Comparison of ENCODE assay signal across 8 cellular contexts in genomic region chr16:46972971-46973456, GRCh38. TPM values are rescaled to one million over a fixed set of nuclear protein-coding genes. Genes with fewer than 3 reads are reported as not detected.
DNase-seq lines count a peak whose midpoint lies in the region; ATAC-seq and TF ChIP-seq lines count a peak whose summit lies in the region.

No MANE protein-coding gene starts in this region.

- no peaks in the 10 kb centered on the region for H3K9me3 Mint-ChIP-seq in activated B cell treated with CpG ODN at 0.5 μM for 24 hours
- no peaks in the 10 kb centered on the region for H3K9me3 Mint-ChIP-seq in stimulated activated effector memory CD8-positive, alpha-beta T cell treated with anti-CD3 and anti-CD28 coated beads, Interleukin-12 subunit alpha, Interleukin-12 subunit beta, amount 100 ng/mL, for 72 hours

- peak overlapping the region; percentile 98 for H3K27ac Mint-ChIP-seq in activated B cell treated with CpG ODN at 0.5 μM for 24 hours
- H3K27ac Mint-ChIP-seq in stimulated activated effector memory CD8-positive, alpha-beta T cell treated with anti-CD3 and anti-CD28 coated beads, Interleukin-12 subunit alpha, Interleukin-12 subunit beta, amount 100 ng/mL, for 72 hours, result peak overlapping the region; percentile 97

- CTCF ChIA-PET in activated B cell treated with CpG ODN at 0.5 μM for 24 hours (lab: Charles Lee), result interaction anchor here (1.3 to 2.2 kb wide), 4 partner anchors 45 to 169 kb away, joined by 5 to 9 read pairs (median 6); no protein-coding TSS in a partner anchor

- intact Hi-C loops in activated B cell treated with CpG ODN at 0.5 μM for 24 hours (cut with micrococcal nuclease), result loop anchor here (1.0 to 2.0 kb wide), 11 partner anchors 41 to 1393 kb away; partner anchors contain the start of genes GPT2, ITFG1, NETO2 and ORC6
- intact Hi-C loops in lower lobe of right lung (cut with DNase I), result no loop called here

- H3K4me3 Mint-ChIP-seq in activated B cell treated with CpG ODN at 0.5 μM for 24 hours, result peak overlapping the region; percentile 95
- H3K4me3 Mint-ChIP-seq in stimulated activated effector memory CD8-positive, alpha-beta T cell treated with anti-CD3 and anti-CD28 coated beads, Interleukin-12 subunit alpha, Interleukin-12 subunit beta, amount 100 ng/mL, for 72 hours, result peak overlapping the region; percentile 91

- H3K27ac ChIP-seq in BLaER1, result peak overlapping the region; percentile 95
- H3K27ac ChIP-seq in coronary artery, result peak overlapping the region; percentile 89 to 96
- H3K27ac ChIP-seq in lower lobe of right lung, result peak overlapping the region; percentile 92

- H3K4me1 Mint-ChIP-seq in activated B cell treated with CpG ODN at 0.5 μM for 24 hours, result peaks cover 44% of the 10 kb centered on the region
- H3K4me1 Mint-ChIP-seq in stimulated activated effector memory CD8-positive, alpha-beta T cell treated with anti-CD3 and anti-CD28 coated beads, Interleukin-12 subunit alpha, Interleukin-12 subunit beta, amount 100 ng/mL, for 72 hours, result peaks cover 53% of the 10 kb centered on the region

- H3K27me3 ChIP-seq in BLaER1 (no peaks in the 10 kb centered on the region), lower lobe of right lung (ENCODE audit: low read depth) (no peaks in the 10 kb centered on the region)

- no peak for TF ChIP-seq CTCF in activated B cell treated with CpG ODN at 0.5 μM for 24 hours (IDR thresholded peaks at IDR 0.05)
- no peak for TF ChIP-seq CTCF in coronary artery (IDR thresholded peaks at IDR 0.05)
- TF ChIP-seq CTCF in lower lobe of right lung (IDR thresholded peaks at IDR 0.05), result no peak

- H3K4me2 ChIP-seq in BLaER1, result peak overlapping the region; percentile 88

- ATAC-seq in GM19438 (IDR thresholded peaks at IDR 0.05; ENCODE audit: low read depth, unreplicated experiment) (peak; percentile 31), HG03460 (IDR thresholded peaks at IDR 0.05; ENCODE audit: unreplicated experiment) (peak; percentile 42), activated B cell treated with CpG ODN at 0.5 μM for 24 hours (ENCODE audit: low read depth) (peak; percentile 37), lower lobe of right lung (peak; percentile 67 to 72)
- ATAC-seq in stimulated activated effector memory CD8-positive, alpha-beta T cell treated with anti-CD3 and anti-CD28 coated beads, Interleukin-12 subunit alpha, Interleukin-12 subunit beta, amount 100 ng/mL, for 72 hours, result peak; percentile 72

- H3K4me3 ChIP-seq in BLaER1 (peak overlapping the region; percentile 98), coronary artery (peak overlapping the region; percentile 99), lower lobe of right lung (peak overlapping the region; percentile 90)

- H3K36me3 Mint-ChIP-seq in activated B cell treated with CpG ODN at 0.5 μM for 24 hours (ENCODE audit: low read depth), result peaks cover 41% of the 10 kb centered on the region
- peaks cover 50% of the 10 kb centered on the region for H3K36me3 Mint-ChIP-seq in stimulated activated effector memory CD8-positive, alpha-beta T cell treated with anti-CD3 and anti-CD28 coated beads, Interleukin-12 subunit alpha, Interleukin-12 subunit beta, amount 100 ng/mL, for 72 hours

- DNase-seq in activated B cell treated with CpG ODN at 0.5 μM for 24 hours, result peak; percentile 50
- no peak for DNase-seq in coronary artery (ENCODE audit: low spot score)
- peak; percentile 68 for DNase-seq in lower lobe of right lung
- peak; percentile 31 to 79 for DNase-seq in stimulated activated effector memory CD8-positive, alpha-beta T cell treated with anti-CD3 and anti-CD28 coated beads, Interleukin-12 subunit alpha, Interleukin-12 subunit beta, amount 100 ng/mL, for 72 hours (ENCODE audit: low spot score in 2 of 2)
- no peak for DNase-seq in NCI-H446 (lab: John Stamatoyannopoulos, UW)

- H4K20me1 ChIP-seq in BLaER1, result peaks cover 54% of the 10 kb centered on the region

- peaks cover 34% of the 10 kb centered on the region for H3K4me1 ChIP-seq in BLaER1
- peaks cover 35% of the 10 kb centered on the region for H3K4me1 ChIP-seq in lower lobe of right lung

- H3K9me3 ChIP-seq in BLaER1 (no peaks in the 10 kb centered on the region), lower lobe of right lung (no peaks in the 10 kb centered on the region)

- H3K36me3 ChIP-seq in BLaER1 (peaks cover 37% of the 10 kb centered on the region), lower lobe of right lung (peaks cover 37% of the 10 kb centered on the region)

- H3K27me3 Mint-ChIP-seq in activated B cell treated with CpG ODN at 0.5 μM for 24 hours, result no peaks in the 10 kb centered on the region

- POLR2A ChIA-PET in activated B cell treated with CpG ODN at 0.5 μM for 24 hours (lab: Charles Lee), result interaction anchor here (0.6 to 4.0 kb wide), 12 partner anchors 11 to 519 kb away, joined by 3 to 18 read pairs (median 5); partner anchors contain the start of genes GPT2, NETO2 and PHKB

- H3K9ac ChIP-seq in BLaER1, result peak overlapping the region; percentile 98

RNA-seq across cellular contexts. Expression of gene DNAJA2, which starts 0.5 kb away (rescaled TPM):
- total RNA-seq in activated B cell treated with CpG ODN at 0.5 μM for 24 hours (54.4 and 57.1 TPM in 2 replicates), lower lobe of right lung (53.1 TPM)

Comparison
In these comparisons a context has a peak if more than half of its experiments do, and no peak if none do; other contexts are left out.
1. DNase-seq: peak in activated B cell treated with CpG ODN at 0.5 μM for 24 hours (single experiment), lower lobe of right lung (single experiment) and stimulated activated effector memory CD8-positive, alpha-beta T cell treated with anti-CD3 and anti-CD28 coated beads, Interleukin-12 subunit alpha, Interleukin-12 subunit beta, amount 100 ng/mL, for 72 hours (2 of 2); none in coronary artery (single experiment) and NCI-H446 (0 of 2).
2. Peak in every context shown above with its lines, with median percentiles within 50 percentile points of each other: H3K27ac ChIP-seq, H3K4me3 ChIP-seq and ATAC-seq.